Comparison of ENCODE assay signal across 12 cellular contexts in genomic region chr2:43051316-43051715, GRCh38.
DNase-seq lines count a peak whose midpoint lies in the region; ATAC-seq and TF ChIP-seq lines count a peak whose summit lies in the region.
"Had no signal": no experiment of that assay in that cellular context is flagged by ENCODE, and none has a peak within 500 bp of the region (broad histone marks: within the 10 kb centered on the region; RNA-seq: fewer than 3 reads in every experiment).

No MANE protein-coding gene starts in this region.

- POLR2A ChIA-PET in T-cell (lab: Charles Lee): interaction anchor here in 1 of 2 donors (0.7 kb wide), 1 partner anchor 420 kb away, joined by 3 read pairs; no protein-coding TSS in a partner anchor

- H3K4me1 Mint-ChIP-seq in T-cell: peaks cover 31 to 40% (median 38%) of the 10 kb centered on the region in 3 donors

- H3K27me3 Mint-ChIP-seq in T-cell: no peaks in the 10 kb centered on the region

- DNase-seq in HPDE6-E6E7 (ENCODE audit: extremely low spot score) (peak; percentile 97), T-cell (peak in 24 of 34 experiments; percentile 5 to 56 (median 25)), smooth muscle cell (lab: John Stamatoyannopoulos, UW; ENCODE audit: unreplicated experiment) (no peak), NAMALWA (ENCODE audit: low spot score) (no peak), C1 segment of cervical spinal cord (lab: John Stamatoyannopoulos, UW) (no peak), NCI-H187 (lab: John Stamatoyannopoulos, UW) (no peak)
- DNase-seq: foreskin fibroblast, NCI-H2107, upper lobe of left lung had no signal

- H3K4me3 Mint-ChIP-seq in T-cell: peak overlapping the region in 1 of 3 donors; percentile 33

- no peak for TF ChIP-seq CTCF in smooth muscle cell (IDR thresholded peaks at IDR 0.05; ENCODE audit: borderline replicate concordance, insufficient read depth, poor library complexity, severe bottlenecking)

- peaks cover 7% of the 10 kb centered on the region for H3K4me1 ChIP-seq in smooth muscle cell (ENCODE audit: low read depth)
- H3K4me1 ChIP-seq: prostate gland had no signal

- ATAC-seq in T-cell (replicated peaks in 1 of 4): peak; percentile 88 to 98 (median 94)
- peak; percentile 92 for ATAC-seq in esophagus mucosa
- no peak for ATAC-seq in HG03354 (IDR thresholded peaks at IDR 0.05; ENCODE audit: poor library complexity, severe bottlenecking, unreplicated experiment)

- H2AFZ ChIP-seq in smooth muscle cell (ENCODE audit: low read depth): no peak overlapping the region

- H3K4me2 ChIP-seq in smooth muscle cell: no peak overlapping the region

- H3K9me3 ChIP-seq in smooth muscle cell (replicated peaks; ENCODE audit: low read depth): no peaks in the 10 kb centered on the region
- H3K9me3 ChIP-seq: prostate gland, upper lobe of left lung had no signal

- H3K36me3 ChIP-seq in smooth muscle cell (ENCODE audit: low read depth): no peaks in the 10 kb centered on the region
- H3K36me3 ChIP-seq: prostate gland, upper lobe of left lung had no signal

- H3K36me3 Mint-ChIP-seq in T-cell: no peaks in the 10 kb centered on the region

- H4K20me1 ChIP-seq in smooth muscle cell (ENCODE audit: low read depth): no peaks in the 10 kb centered on the region

- no peak overlapping the region for H3K9ac ChIP-seq in smooth muscle cell (ENCODE audit: low read depth)

- peak overlapping the region in 1 of 2 donors; percentile 16 for H3K27ac Mint-ChIP-seq in T-cell

- H3K27ac ChIP-seq in smooth muscle cell (ENCODE audit: low read depth): peak overlapping the region; percentile 46
- H3K27ac ChIP-seq: prostate gland had no signal

- 34% methylated on average over 8 of the region's 8 CpGs for WGBS in smooth muscle cell (ENCODE audit: low lambda C conversion rate)

- CTCF ChIA-PET in T-cell (lab: Charles Lee): no interaction called here

- H3K9me3 Mint-ChIP-seq in T-cell: no peaks in the 10 kb centered on the region

- H3K27me3 ChIP-seq in smooth muscle cell (ENCODE audit: low read depth): no peaks in the 10 kb centered on the region
- H3K27me3 ChIP-seq: upper lobe of left lung had no signal

- no peak overlapping the region for H3K4me3 ChIP-seq in smooth muscle cell
- H3K4me3 ChIP-seq: prostate gland, upper lobe of left lung had no signal

- no peaks in the 10 kb centered on the region for H3K79me2 ChIP-seq in smooth muscle cell (ENCODE audit: low read depth)

- no peaks in the 10 kb centered on the region for H3F3A ChIP-seq in smooth muscle cell (ENCODE audit: low read depth)

Comparison
In these comparisons a context has a peak if more than half of its experiments do, and no peak if none do; other contexts are left out.
1. DNase-seq: peak in HPDE6-E6E7 (single experiment) and T-cell (24 of 34); none in smooth muscle cell (single experiment), NAMALWA (single experiment), C1 segment of cervical spinal cord (0 of 14) and NCI-H187 (0 of 2).